In the genomic region with DNA sequence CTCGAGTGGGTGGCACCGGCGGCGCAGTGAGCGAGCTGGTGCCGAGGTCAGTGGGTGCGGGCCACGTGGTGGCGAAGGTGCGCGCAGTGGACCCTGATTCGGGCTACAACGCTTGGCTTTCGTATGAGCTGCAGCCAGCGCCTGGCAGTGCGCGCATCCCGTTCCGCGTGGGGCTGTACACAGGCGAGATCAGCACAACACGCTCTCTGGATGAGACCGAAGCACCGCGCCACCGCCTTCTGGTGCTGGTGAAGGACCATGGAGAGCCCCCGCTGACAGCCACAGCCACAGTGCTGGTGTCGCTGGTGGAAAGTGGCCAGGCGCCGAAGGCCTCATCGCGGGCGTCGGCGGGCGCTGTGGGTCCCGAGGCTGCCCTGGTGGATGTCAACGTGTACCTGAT, we compare ENCODE assay signal across 1 cellular context.
TF ChIP-seq lines count a peak whose summit lies in the region.

No MANE protein-coding gene starts in this region.

TF ChIP-seq in H1, 55 proteins besides CTCF, POLR2A, EP300 and RAD21:
- TF ChIP-seq GTF2F1 (IDR thresholded peaks at IDR 0.05; ENCODE audit: borderline replicate concordance, low read depth, low read length) (no peak), SIX5 (IDR thresholded peaks at IDR 0.05; ENCODE audit: low read depth, low read length) (no peak), SUZ12 (IDR thresholded peaks at IDR 0.05; ENCODE audit: low read length) (no peak), JUND (IDR thresholded peaks at IDR 0.05; ENCODE audit: low read length) (no peak), CEBPB (IDR thresholded peaks at IDR 0.05; ENCODE audit: low read depth, low read length) (no peak), SIN3A (conservative IDR thresholded peaks at IDR 0.05 in 1 of 2, IDR thresholded peaks at IDR 0.05 in 1 of 2; ENCODE audit: low read depth in 1 of 2, low read length in 2 of 2) (no peak), RBBP5 (IDR thresholded peaks at IDR 0.05; ENCODE audit: borderline replicate concordance, low read depth, low read length) (no peak), FOSL1 (IDR thresholded peaks at IDR 0.05; ENCODE audit: insufficient read depth, low read depth, low read length) (no peak), TEAD4 (IDR thresholded peaks at IDR 0.05; ENCODE audit: low read depth, low read length) (no peak)
- TF ChIP-seq, protein P1, sequence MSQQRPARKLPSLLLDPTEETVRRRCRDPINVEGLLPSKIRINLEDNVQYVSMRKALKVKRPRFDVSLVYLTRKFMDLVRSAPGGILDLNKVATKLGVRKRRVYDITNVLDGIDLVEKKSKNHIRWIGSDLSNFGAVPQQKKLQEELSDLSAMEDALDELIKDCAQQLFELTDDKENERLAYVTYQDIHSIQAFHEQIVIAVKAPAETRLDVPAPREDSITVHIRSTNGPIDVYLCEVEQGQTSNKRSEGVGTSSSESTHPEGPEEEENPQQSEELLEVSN (IDR thresholded peaks at IDR 0.05): no peak
